ENCODE assay signal across 10 cellular contexts in the genomic region with DNA sequence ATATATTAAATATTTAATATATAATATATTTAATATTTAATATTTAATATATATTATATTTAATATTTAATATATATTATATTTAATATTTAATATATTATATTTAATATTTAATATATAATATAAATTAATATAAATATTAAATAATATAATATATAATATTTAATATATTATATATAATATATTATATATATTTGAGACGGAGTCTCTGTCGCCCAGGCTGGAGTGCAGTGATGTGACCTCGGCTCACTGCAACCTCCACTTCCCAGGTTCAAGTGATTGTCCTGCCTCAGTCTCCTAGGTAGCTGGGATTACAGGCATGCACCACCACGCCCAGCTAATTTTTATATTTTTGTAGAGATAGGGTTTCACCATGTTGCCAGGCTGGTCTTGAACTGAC. TPM values are rescaled to one million over a fixed set of nuclear protein-coding genes. Genes with fewer than 3 reads are reported as not detected.
"Had no signal": no experiment of that assay in that cellular context is flagged by ENCODE, and none has a peak within 500 bp of the region (broad histone marks: within the 10 kb centered on the region; RNA-seq: fewer than 3 reads in every experiment).

No MANE protein-coding gene starts in this region.

RNA-seq across cellular contexts. Expression of a gene that starts 16.7 kb away (rescaled TPM):
- total RNA-seq: OCI-LY7, PC-3, PC-9, Peyer's patch, Right ventricle myocardium inferior, Right ventricle myocardium superior, RPMI7951, SJCRH30, SJSA1, SK-MEL-5 had no signal

RNA-seq across cellular contexts. Expression of a gene that starts 50.4 kb away (rescaled TPM):
- total RNA-seq: OCI-LY7, Peyer's patch, Right ventricle myocardium inferior, Right ventricle myocardium superior, SJCRH30, SJSA1 had no signal
